Comparison of ENCODE assay signal across 7 cellular contexts in the genomic region with DNA sequence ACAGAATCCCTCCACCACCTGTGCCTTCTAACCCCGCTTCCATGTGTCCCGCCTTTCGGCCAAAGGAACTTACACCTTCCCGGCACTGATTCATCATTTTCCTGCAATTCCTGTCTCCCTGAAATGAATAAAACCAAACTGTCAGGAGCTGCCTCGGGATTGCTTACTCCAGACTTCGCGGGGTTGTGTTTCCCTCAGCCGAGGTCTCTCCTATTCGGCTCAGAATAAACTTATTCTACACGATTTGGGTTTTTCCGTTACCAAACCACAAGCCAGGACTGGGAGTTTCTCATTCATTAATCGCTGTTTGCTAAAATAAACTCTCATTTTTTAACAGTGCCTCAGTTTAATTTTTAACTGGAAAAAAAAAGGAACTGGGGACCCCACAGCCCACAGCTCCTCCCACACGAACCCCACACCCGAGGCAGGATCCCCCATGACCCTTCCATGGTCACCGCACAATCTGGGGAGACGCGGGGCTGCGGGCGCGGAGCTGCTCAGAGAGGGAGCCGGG. TPM values are rescaled to one million over a fixed set of nuclear protein-coding genes. Genes with fewer than 3 reads are reported as not detected.
DNase-seq lines count a peak whose midpoint lies in the region; ATAC-seq, FAIRE-seq and TF ChIP-seq lines count a peak whose summit lies in the region.

No MANE protein-coding gene starts in this region.

- H3K9me3 ChIP-seq in IMR-90 (ENCODE audit: control insufficient read depth, insufficient read depth, low read length) = no peaks in the 10 kb centered on the region
- H3K9me3 ChIP-seq in GM12878 (replicated peaks; ENCODE audit: control insufficient read depth, insufficient read depth, low read length) = peaks cover 2% of the 10 kb centered on the region; the same call in 2 of the 3 replicates

- H3K9ac ChIP-seq in IMR-90 (ENCODE audit: low read depth, low read length) (peak overlapping the region; percentile 22), GM12878 (ENCODE audit: control insufficient read depth, insufficient read depth, low read length) (peak overlapping the region; percentile 81)

- FAIRE-seq in GM12891 (lab: Jason Lieb, UNC) (peak; percentile 65), GM12878 (lab: Jason Lieb, UNC) (no peak)

- peaks cover 1% of the 10 kb centered on the region; the same call in 1 of the 2 replicates for H3K79me2 ChIP-seq in GM12878 (ENCODE audit: control insufficient read depth, insufficient read depth, low read length)

- no peaks in the 10 kb centered on the region for H3K79me1 ChIP-seq in IMR-90 (ENCODE audit: low read depth in 1 of 2, low read length in 2 of 2)

- H3K4me1 ChIP-seq in IMR-90 (ENCODE audit: control insufficient read depth, insufficient read depth, low read length) (no peaks in the 10 kb centered on the region), GM12878 (ENCODE audit: control insufficient read depth, insufficient read depth, low read length) (no peaks in the 10 kb centered on the region)

- H2AFZ ChIP-seq in IMR-90 (replicated peaks; ENCODE audit: low read length, poor library complexity) (peak overlapping the region; percentile 96), GM12878 (ENCODE audit: control insufficient read depth, low read depth, low read length) (peak overlapping the region; percentile 97)

- CTCF ChIA-PET in IMR-90 (lab: Yijun Ruan, JAX) = no interaction called here
- CTCF ChIA-PET in GM12878 (lab: Yijun Ruan, JAX) = interaction anchor here (0.6 to 7.3 kb wide), 10 partner anchors 9 to 489 kb away, joined by 3 to 44 read pairs (median 6); a partner anchor contains a TSS

- H2AK5ac ChIP-seq in IMR-90 (ENCODE audit: low read depth, low read length) = no peak overlapping the region

- H3K36me3 Mint-ChIP-seq in mesothelial cell of epicardium = no peaks in the 10 kb centered on the region

- ATAC-seq in IMR-90 (ENCODE audit: low read depth) (peak; percentile 7; the same call in 1 of the 2 replicates), GM12878 (peak; percentile 44), GM21723 (IDR thresholded peaks at IDR 0.05; ENCODE audit: unreplicated experiment) (no peak)

- H3K27me3 Mint-ChIP-seq in mesothelial cell of epicardium (ENCODE audit: low read depth) = peaks cover 1% of the 10 kb centered on the region

- RAD21 ChIA-PET in GM12878 (lab: Charles Lee; ENCODE audit: unreplicated experiment) = interaction anchor here (1.1 to 3.8 kb wide), 8 partner anchors 52 to 255 kb away, joined by 5 to 22 read pairs (median 8); a partner anchor contains a TSS

- H3K14ac ChIP-seq in IMR-90 (replicated peaks; ENCODE audit: low read depth, low read length) = no peak overlapping the region

- 0 out of 2 replicates have a peak overlapping the region, but pooled peaks have one; percentile 17 for H3K23ac ChIP-seq in IMR-90 (ENCODE audit: low read depth, low read length)

- dilution Hi-C loops in IMR-90 (cut with HindIII; ENCODE audit: low sequenced_read_pairs, unreplicated experiment) = no loop called here

- peak overlapping the region; percentile 88 for H3K4me3 ChIP-seq in IMR-90 (ENCODE audit: insufficient read depth, low read depth, low read length)
- H3K4me3 ChIP-seq in GM12878 = peak overlapping the region; percentile 86

- H2BK5ac ChIP-seq in IMR-90 (ENCODE audit: low read depth, low read length, poor library complexity, severe bottlenecking) = no peak overlapping the region

- SMC1A ChIA-PET in GM12878 (lab: Charles Lee; ENCODE audit: uncharacterized antibody, unreplicated experiment) = interaction anchor here (0.8 to 1.9 kb wide), 8 partner anchors 10 to 255 kb away, joined by 3 to 8 read pairs (median 3); a partner anchor contains a TSS

- no peak; a peak in 1 of 4 replicates for TF ChIP-seq EP300 in GM12878 (IDR thresholded peaks at IDR 0.05; ENCODE audit: borderline replicate concordance in 1 of 2, control insufficient read depth in 1 of 2, low read depth in 2 of 2, low read length in 2 of 2)

- DNase-seq in GM12891 (ENCODE audit: insufficient read length, low spot score) (no peak), IMR-90 (peak; percentile 14), GM12878 (ENCODE audit: low read depth, low spot score) (no peak), mesothelial cell of epicardium (ENCODE audit: low spot score in 2 of 2, unreplicated experiment in 2 of 2) (no peak), dedifferentiated amniotic fluid mesenchymal stem cell (ENCODE audit: extremely low spot score) (no peak), GM19238 (ENCODE audit: insufficient read length, low spot score) (no peak)

- peak overlapping the region; percentile 87 for H3K4me3 Mint-ChIP-seq in mesothelial cell of epicardium

- H3K9me1 ChIP-seq in IMR-90 (ENCODE audit: insufficient read depth, low read length) = no peaks in the 10 kb centered on the region

- no peak overlapping the region; a peak in 1 of 4 replicates for H4K8ac ChIP-seq in IMR-90 (ENCODE audit: low read depth in 2 of 2, low read length in 2 of 2)

- TF ChIP-seq POLR2A in GM12891 (IDR thresholded peaks at IDR 0.05; ENCODE audit: low read depth, low read length) = no peak
- TF ChIP-seq POLR2A in IMR-90 (IDR thresholded peaks at IDR 0.05; ENCODE audit: low read depth, low read length) = no peak
- no peak for TF ChIP-seq POLR2A in GM12878 (IDR thresholded peaks at IDR 0.05; ENCODE audit: low read depth, low read length)

- H2AK9ac ChIP-seq in IMR-90 (replicated peaks; ENCODE audit: low read depth, low read length, poor library complexity) = peak overlapping the region; percentile 85

- no peak overlapping the region for H3K56ac ChIP-seq in IMR-90 (ENCODE audit: extremely low read depth, insufficient read depth, low read length)

- no peak overlapping the region for H3K4ac ChIP-seq in IMR-90 (ENCODE audit: low read depth, low read length)

- H2BK20ac ChIP-seq in IMR-90 (ENCODE audit: low read depth, low read length) = no peak overlapping the region

- H2BK15ac ChIP-seq in IMR-90 (ENCODE audit: low read depth, low read length) = no peak overlapping the region

- intact Hi-C loops in IMR-90 (cut with micrococcal nuclease) = loop anchor here (10.0 kb wide), 1 partner anchor 127 kb away; a partner anchor contains a TSS
- intact Hi-C loops in GM12878 (cut with micrococcal nuclease; ENCODE audit: unreplicated experiment) = loop anchor here (2.0 to 5.0 kb wide), 3 partner anchors 50 to 130 kb away; no protein-coding TSS in a partner anchor

- TF ChIP-seq CTCF in IMR-90 (conservative IDR thresholded peaks at IDR 0.05; ENCODE audit: low read depth, low read length) = no peak
- no peak for TF ChIP-seq CTCF in GM12878 (IDR thresholded peaks at IDR 0.05 in 2 of 3, conservative IDR thresholded peaks at IDR 0.05 in 1 of 3; ENCODE audit: control insufficient read depth in 2 of 3, extremely low read depth in 1 of 3, insufficient read depth in 1 of 3, low read depth in 3 of 3, low read length in 3 of 3)
- TF ChIP-seq CTCF in mesothelial cell of epicardium (IDR thresholded peaks at IDR 0.05; ENCODE audit: unreplicated experiment) = no peak

- WGBS in IMR-90 (ENCODE audit: extremely low coverage in 2 of 2, insufficient read length in 1 of 2), 2 experiments = 11% methylated on average over 3 of the region's 21 CpGs; no CpG with 5 or more reads in 1 of the 2 experiments
- 6% methylated on average over 21 of the region's 21 CpGs for WGBS in GM12878 (ENCODE audit: insufficient coverage, insufficient replicate concordance, low lambda C conversion rate, missing lambda C conversion rate)

- in situ Hi-C loops in IMR-90 (cut with MboI; ENCODE audit: low sequenced_read_pairs) (no loop called here), GM12878 (cut with MboI) (no loop called here)

- H4K20me1 ChIP-seq in IMR-90 (ENCODE audit: insufficient read depth, low read length) = no peaks in the 10 kb centered on the region
- no peaks in the 10 kb centered on the region for H4K20me1 ChIP-seq in GM12878 (ENCODE audit: control insufficient read depth, insufficient read depth)

- no peak for TF ChIP-seq RAD21 in IMR-90 (IDR thresholded peaks at IDR 0.05; ENCODE audit: low read length)
- no peak for TF ChIP-seq RAD21 in GM12878 (IDR thresholded peaks at IDR 0.05; ENCODE audit: insufficient read depth, low read depth, low read length)

- H3K4me2 ChIP-seq in IMR-90 (ENCODE audit: low read depth, low read length) (peak overlapping the region; percentile 97), GM12878 (ENCODE audit: control insufficient read depth, insufficient read depth) (peak overlapping the region; percentile 92)

- H3K27ac ChIP-seq in IMR-90 (ENCODE audit: insufficient read depth, low read length) (no peak overlapping the region; the same call in 1 of the 2 replicates), GM12878 (ENCODE audit: control insufficient read depth, insufficient read depth) (peak overlapping the region; percentile 67)

- H3K27me3 ChIP-seq in IMR-90 (ENCODE audit: control insufficient read depth, insufficient read depth, low read length) (no peaks in the 10 kb centered on the region), GM12878 (replicated peaks in 1 of 2; ENCODE audit: control insufficient read depth in 2 of 2, insufficient read depth in 2 of 2, low read length in 1 of 2) (no peaks in the 10 kb centered on the region)

- no peak overlapping the region for H3K18ac ChIP-seq in IMR-90 (ENCODE audit: low read depth, low read length)

- no TSS peak for BruUV-seq in IMR-90 (replicated peaks; lab: Mats Ljungman, UMichigan)
- BruUV-seq in GM12878 (replicated peaks; lab: Mats Ljungman, UMichigan) = no TSS peak

- POLR2A ChIA-PET in IMR-90 (lab: Charles Lee; ENCODE audit: unreplicated experiment) = no interaction called here
- POLR2A ChIA-PET in GM12878 (lab: Charles Lee) = interaction anchor here (0.8 to 1.7 kb wide), 4 partner anchors 59 to 127 kb away, joined by 3 to 5 read pairs (median 4); a partner anchor contains a TSS

- peaks cover 9% of the 10 kb centered on the region for H3K9me3 Mint-ChIP-seq in mesothelial cell of epicardium

- H4K91ac ChIP-seq in IMR-90 (ENCODE audit: insufficient read depth, low read depth, low read length) = no peak overlapping the region

- no peak overlapping the region for H4K5ac ChIP-seq in IMR-90 (ENCODE audit: low read depth, low read length)

- H3K36me3 ChIP-seq in IMR-90 (ENCODE audit: control insufficient read depth, insufficient read depth, low read length) = no peaks in the 10 kb centered on the region
- no peaks in the 10 kb centered on the region for H3K36me3 ChIP-seq in GM12878 (ENCODE audit: control insufficient read depth in 2 of 2, insufficient read depth in 2 of 2, low read length in 1 of 2)

- H3K4me1 Mint-ChIP-seq in mesothelial cell of epicardium = peaks cover 8% of the 10 kb centered on the region

- no peak overlapping the region for H2BK120ac ChIP-seq in IMR-90 (ENCODE audit: low read depth, low read length)

- peak overlapping the region; percentile 0 for H3K27ac Mint-ChIP-seq in mesothelial cell of epicardium

RNA-seq across cellular contexts. Expression of a gene that starts 0.6 kb away (rescaled TPM):
- polyA plus RNA-seq in GM12891 (2012; ENCODE audit: low read depth, missing spikeins) = 0.28 TPM
- total RNA-seq in IMR-90 (2012; rRNA removed) (0.28 and 0.36 TPM in 2 replicates), GM12878 (2014; rRNA removed) (0.68 and 1.3 TPM in 2 replicates), GM12878 (2014; rRNA removed; fragmentation: Illumina TruSeq; extraction: Trizol) (1.1 and 1.7 TPM in 2 replicates), GM12878 (2021) (0.74 TPM in 2 replicates), mesothelial cell of epicardium (0.22 to 0.68 TPM (median 0.40 TPM) in 3 replicates)
- polyA plus RNA-seq in IMR-90 (2012; rRNA removed) (0.05 and 0.07 TPM in 2 replicates), GM12878 (2011; rRNA removed) (1.3 and 1.8 TPM in 2 replicates), GM12878 (2014; fragmentation: Illumina TruSeq; extraction: Trizol) (0.63 and 0.97 TPM in 2 replicates), GM12878 (2014; fragmentation: Nextera tagmentation; extraction: Ambion mirVana) (under 1 TPM; 0.24 to 0.79 TPM), GM12878 (2014; rRNA removed) (0.30 and 0.33 TPM in 2 replicates), GM12878 (2016; fragmentation: Nextera tagmentation; extraction: Ambion mirVana) (under 1 TPM; 0.44 to 0.82 TPM)
- not detected in 2 replicates for polyA plus RNA-seq in IMR-90 (2012; cell fraction: cytosol; rRNA removed)
- polyA plus RNA-seq in IMR-90 (2012; cell fraction: nucleus; rRNA removed; ENCODE audit: low replicate concordance) = 0.10 TPM in 1 of 2 replicates, not detected in the other
- total RNA-seq in GM12878 (2013; cell fraction: nucleolus; rRNA removed) = 24.9 and 26.8 TPM in 2 replicates
- polyA plus RNA-seq in GM12878 (2011; ENCODE audit: low read depth) = 0.43 TPM
- polyA plus RNA-seq in GM12878 (2011; cell fraction: cytosol; rRNA removed) = 0.52 and 0.69 TPM in 2 replicates
- polyA plus RNA-seq in GM12878 (2011; cell fraction: nucleus; rRNA removed) = 1.2 TPM in 2 replicates
- polyA plus RNA-seq in GM12878 (2012) = 0.79 and 0.83 TPM in 2 replicates
- polyA minus RNA-seq in GM12878 (2011; rRNA and poly(A)+ RNA removed) = 2.6 and 3.7 TPM in 2 replicates
- 0.52 and 1.7 TPM in 2 replicates for polyA minus RNA-seq in GM12878 (2011; cell fraction: cytosol; rRNA and poly(A)+ RNA removed)
- polyA minus RNA-seq in GM12878 (2011; cell fraction: nucleus; rRNA and poly(A)+ RNA removed) = 1.7 and 2.1 TPM in 2 replicates

RNA-seq across cellular contexts. Expression of a gene that starts 12.4 kb away (rescaled TPM):
- polyA plus RNA-seq in GM12891 (2012; ENCODE audit: low read depth, missing spikeins) = 1.6 TPM
- total RNA-seq in IMR-90 (2012; rRNA removed) (8.1 and 12.0 TPM in 2 replicates), GM12878 (2014; rRNA removed) (0.96 and 1.0 TPM in 2 replicates), GM12878 (2014; rRNA removed; fragmentation: Illumina TruSeq; extraction: Trizol) (1.0 and 1.1 TPM in 2 replicates), GM12878 (2021) (1.1 and 1.4 TPM in 2 replicates), mesothelial cell of epicardium (13.5 to 15.1 TPM (median 13.5 TPM) in 3 replicates)
- polyA plus RNA-seq in IMR-90 (2012; rRNA removed) (1.2 and 1.6 TPM in 2 replicates), GM12878 (2011; rRNA removed) (0.16 and 0.24 TPM in 2 replicates), GM12878 (2014; fragmentation: Illumina TruSeq; extraction: Trizol) (0.93 and 1.5 TPM in 2 replicates), GM12878 (2014; fragmentation: Nextera tagmentation; extraction: Ambion mirVana) (under 1 TPM; 0.16 to 0.26 TPM), GM12878 (2014; rRNA removed) (0.38 and 0.47 TPM in 2 replicates), GM12878 (2016; fragmentation: Nextera tagmentation; extraction: Ambion mirVana) (under 1 TPM; 0.42 to 0.96 TPM)
- 0.38 and 0.53 TPM in 2 replicates for polyA plus RNA-seq in IMR-90 (2012; cell fraction: cytosol; rRNA removed)
- polyA plus RNA-seq in IMR-90 (2012; cell fraction: nucleus; rRNA removed; ENCODE audit: low replicate concordance) = 0.44 and 2.7 TPM in 2 replicates
- 1.1 and 1.4 TPM in 2 replicates for total RNA-seq in GM12878 (2013; cell fraction: nucleolus; rRNA removed)
- 2.2 TPM for polyA plus RNA-seq in GM12878 (2011; ENCODE audit: low read depth)
- polyA plus RNA-seq in GM12878 (2011; cell fraction: cytosol; rRNA removed) = 0.07 and 0.10 TPM in 2 replicates
- 0.09 and 0.13 TPM in 2 replicates for polyA plus RNA-seq in GM12878 (2011; cell fraction: nucleus; rRNA removed)
- 2.9 and 3.5 TPM in 2 replicates for polyA plus RNA-seq in GM12878 (2012)
- 0.07 and 0.10 TPM in 2 replicates for polyA minus RNA-seq in GM12878 (2011; rRNA and poly(A)+ RNA removed)
- not detected in 2 replicates for polyA minus RNA-seq in GM12878 (2011; cell fraction: cytosol; rRNA and poly(A)+ RNA removed)
- 0.10 and 0.12 TPM in 2 replicates for polyA minus RNA-seq in GM12878 (2011; cell fraction: nucleus; rRNA and poly(A)+ RNA removed)

RNA-seq across cellular contexts. Expression of a gene that starts 16.6 kb away (rescaled TPM):
- polyA plus RNA-seq in GM12891 (2012; ENCODE audit: low read depth, missing spikeins) = 2.5 TPM
- total RNA-seq in IMR-90 (2012; rRNA removed) (6.4 and 11.1 TPM in 2 replicates), GM12878 (2014; rRNA removed) (0.79 and 0.82 TPM in 2 replicates), GM12878 (2014; rRNA removed; fragmentation: Illumina TruSeq; extraction: Trizol) (1.5 and 1.8 TPM in 2 replicates), GM12878 (2021) (1.2 and 1.3 TPM in 2 replicates), mesothelial cell of epicardium (16.5 to 20.6 TPM (median 16.5 TPM) in 3 replicates)
- polyA plus RNA-seq in IMR-90 (2012; rRNA removed) (2.6 and 3.5 TPM in 2 replicates), GM12878 (2011; rRNA removed) (0.95 and 1.0 TPM in 2 replicates), GM12878 (2014; fragmentation: Illumina TruSeq; extraction: Trizol) (2.0 and 2.5 TPM in 2 replicates), GM12878 (2014; fragmentation: Nextera tagmentation; extraction: Ambion mirVana) (1 to 10 TPM; 1.7 to 1.8 TPM), GM12878 (2014; rRNA removed) (1.0 and 1.3 TPM in 2 replicates), GM12878 (2016; fragmentation: Nextera tagmentation; extraction: Ambion mirVana) (1 to 10 TPM; 2.5 to 2.9 TPM)
- polyA plus RNA-seq in IMR-90 (2012; cell fraction: cytosol; rRNA removed) = 1.4 and 2.9 TPM in 2 replicates
- polyA plus RNA-seq in IMR-90 (2012; cell fraction: nucleus; rRNA removed; ENCODE audit: low replicate concordance) = 1.0 and 7.2 TPM in 2 replicates
- total RNA-seq in GM12878 (2013; cell fraction: nucleolus; rRNA removed) = 13.9 and 16.3 TPM in 2 replicates
- 3.3 TPM for polyA plus RNA-seq in GM12878 (2011; ENCODE audit: low read depth)
- polyA plus RNA-seq in GM12878 (2011; cell fraction: cytosol; rRNA removed) = 0.32 and 0.34 TPM in 2 replicates
- polyA plus RNA-seq in GM12878 (2011; cell fraction: nucleus; rRNA removed) = 1.5 and 1.6 TPM in 2 replicates
- 3.2 and 5.3 TPM in 2 replicates for polyA plus RNA-seq in GM12878 (2012)
- 1.3 and 1.8 TPM in 2 replicates for polyA minus RNA-seq in GM12878 (2011; rRNA and poly(A)+ RNA removed)
- not detected in 2 replicates for polyA minus RNA-seq in GM12878 (2011; cell fraction: cytosol; rRNA and poly(A)+ RNA removed)
- polyA minus RNA-seq in GM12878 (2011; cell fraction: nucleus; rRNA and poly(A)+ RNA removed) = 0.60 and 1.1 TPM in 2 replicates
